ENCODE assay signal across 10 cellular contexts in genomic region chr1:207025144-207025880, GRCh38. TPM values are rescaled to one million over a fixed set of nuclear protein-coding genes. Genes with fewer than 3 reads are reported as not detected.
A peak's percentile ranks its signal among the peaks of the same experiment; 100 is the strongest.
DNase-seq lines count a peak whose midpoint lies in the region; ATAC-seq, FAIRE-seq and TF ChIP-seq lines count a peak whose summit lies in the region.
"Had no signal": no experiment of that assay in that cellular context is flagged by ENCODE, and none has a peak within 500 bp of the region (broad histone marks: within the 10 kb centered on the region; RNA-seq: fewer than 3 reads in every experiment).

No MANE protein-coding gene starts in this region.

- no peak overlapping the region for H3K4me3 ChIP-seq in endothelial cell of umbilical vein (replicated peaks in 1 of 3; ENCODE audit: insufficient read depth in 1 of 3, low read depth in 1 of 3, low read length in 3 of 3)
- H3K4me3 ChIP-seq in mesendoderm (ENCODE audit: low read length), result no peak overlapping the region
- H3K4me3 ChIP-seq: BLaER1 treated with 17β-estradiol and CSF1 and Interleukin-3, amounts not matched to agents 10 nM and 100 nM had no signal

- no peaks in the 10 kb centered on the region for H3K27me3 ChIP-seq in endothelial cell of umbilical vein (ENCODE audit: control insufficient read depth in 2 of 2, insufficient read depth in 2 of 2, low read length in 2 of 2)
- no peaks in the 10 kb centered on the region for H3K27me3 ChIP-seq in mesendoderm (ENCODE audit: insufficient read depth, low read length, poor library complexity)
- H3K27me3 ChIP-seq: BLaER1 treated with 17β-estradiol and CSF1 and Interleukin-3, amounts not matched to agents 10 nM and 100 nM had no signal

- TF ChIP-seq POLR2A in endothelial cell of umbilical vein (IDR thresholded peaks at IDR 0.05; ENCODE audit: low read depth, low read length), result no peak

- H3K4me1 ChIP-seq in endothelial cell of umbilical vein (ENCODE audit: control insufficient read depth, extremely low read depth, insufficient read depth, low read length), result no peaks in the 10 kb centered on the region
- peaks cover 18% of the 10 kb centered on the region for H3K4me1 ChIP-seq in mesendoderm (ENCODE audit: control insufficient read depth, low read depth, low read length)

- H3K23ac ChIP-seq in mesendoderm (ENCODE audit: low read length), result no peak overlapping the region

- no peaks in the 10 kb centered on the region for H3K9me3 ChIP-seq in endothelial cell of umbilical vein (replicated peaks; ENCODE audit: control insufficient read depth, insufficient read depth, low read length)
- H3K9me3 ChIP-seq: BLaER1 treated with 17β-estradiol and CSF1 and Interleukin-3, amounts not matched to agents 10 nM and 100 nM had no signal

- POLR2A ChIA-PET in endothelial cell of umbilical vein (lab: Charles Lee), result no interaction called here

- FAIRE-seq in endothelial cell of umbilical vein (lab: Jason Lieb, UNC), result no peak

- no peaks in the 10 kb centered on the region for H3K79me1 ChIP-seq in mesendoderm (ENCODE audit: low read length)

- dilution Hi-C loops in endothelial cell of umbilical vein (cut with MboI; ENCODE audit: extremely low pct_ligation_motif_present, low sequenced_read_pairs), result no loop called here

- H2BK120ac ChIP-seq in mesendoderm (ENCODE audit: low read depth, low read length), result no peak overlapping the region

- no peak overlapping the region for H4K8ac ChIP-seq in mesendoderm (ENCODE audit: low read depth, low read length)

- no peak overlapping the region for H2BK5ac ChIP-seq in mesendoderm (ENCODE audit: low read length)

- intact Hi-C loops in endothelial cell of umbilical vein (cut with micrococcal nuclease), result no loop called here

- ATAC-seq in HG03439 (IDR thresholded peaks at IDR 0.05; ENCODE audit: unreplicated experiment) (no peak), esophagus mucosa (no peak), HG02588 (IDR thresholded peaks at IDR 0.05; ENCODE audit: unreplicated experiment) (no peak)

- H4K20me1 ChIP-seq in endothelial cell of umbilical vein (replicated peaks; ENCODE audit: control insufficient read depth, extremely low read depth, insufficient read depth, low read length), result no peaks in the 10 kb centered on the region
- H4K20me1 ChIP-seq: BLaER1 treated with 17β-estradiol and CSF1 and Interleukin-3, amounts not matched to agents 10 nM and 100 nM had no signal

- H3K36me3 ChIP-seq in endothelial cell of umbilical vein (ENCODE audit: control insufficient read depth in 2 of 2, extremely low read depth in 1 of 2, insufficient read depth in 2 of 2, low read length in 2 of 2) (no peaks in the 10 kb centered on the region), mesendoderm (ENCODE audit: control insufficient read depth, insufficient read depth, low read length) (no peaks in the 10 kb centered on the region)
- H3K36me3 ChIP-seq: BLaER1 treated with 17β-estradiol and CSF1 and Interleukin-3, amounts not matched to agents 10 nM and 100 nM had no signal

- H3K79me2 ChIP-seq in endothelial cell of umbilical vein (ENCODE audit: control insufficient read depth, insufficient read depth, low read length), result no peaks in the 10 kb centered on the region
- no peaks in the 10 kb centered on the region for H3K79me2 ChIP-seq in mesendoderm (ENCODE audit: control insufficient read depth, insufficient read depth, low read length)

- no peak overlapping the region for H3K4ac ChIP-seq in mesendoderm (ENCODE audit: low read depth, low read length)

- no CpG with 5 or more reads among the region's 5 CpGs for WGBS in mesendoderm (ENCODE audit: extremely low coverage, insufficient coverage, low lambda C conversion rate)

- no peaks in the 10 kb centered on the region for H3K9me1 ChIP-seq in endothelial cell of umbilical vein (replicated peaks; ENCODE audit: control insufficient read depth, extremely low read depth, insufficient read depth, low read length)

- H2BK15ac ChIP-seq in mesendoderm (replicated peaks; ENCODE audit: low read depth), result no peak overlapping the region

- H3K18ac ChIP-seq in mesendoderm (ENCODE audit: low read length), result no peak overlapping the region

- TF ChIP-seq CTCF in endothelial cell of umbilical vein (IDR thresholded peaks at IDR 0.05; ENCODE audit: extremely low read depth in 1 of 2, insufficient read depth in 1 of 2, low read depth in 1 of 2, low read length in 2 of 2), result no peak

- H2AK5ac ChIP-seq in mesendoderm (ENCODE audit: low read length), result no peak overlapping the region

- H3K9ac ChIP-seq in endothelial cell of umbilical vein (replicated peaks; ENCODE audit: extremely low read depth, insufficient read depth, low read length) (no peak overlapping the region), mesendoderm (ENCODE audit: low read length) (peak overlapping the region; percentile 33)
- H3K9ac ChIP-seq: BLaER1 treated with 17β-estradiol and CSF1 and Interleukin-3, amounts not matched to agents 10 nM and 100 nM had no signal

- CTCF ChIA-PET in endothelial cell of umbilical vein (lab: Charles Lee), result interaction anchor here (0.9 kb wide), 1 partner anchor 43 kb away, joined by 3 read pairs; no protein-coding TSS in a partner anchor

- H3K56ac ChIP-seq in mesendoderm (ENCODE audit: low read length), result peak overlapping the region; percentile 59

- no peak overlapping the region for H4K5ac ChIP-seq in mesendoderm (ENCODE audit: low read length)

- DNase-seq in AG08395 (ENCODE audit: low spot score) (peak; percentile 58), NCI-H69 (lab: John Stamatoyannopoulos, UW) (peak; percentile 30), endothelial cell of umbilical vein (ENCODE audit: low read depth, low spot score) (peak; percentile 11), mesendoderm (peak; percentile 89), NCI-H2227 (lab: John Stamatoyannopoulos, UW; ENCODE audit: unreplicated experiment) (no peak)

- H3K4me2 ChIP-seq in endothelial cell of umbilical vein (ENCODE audit: insufficient read depth, low read length) (no peak overlapping the region), mesendoderm (ENCODE audit: low read length) (peak overlapping the region; percentile 15)

- no peak overlapping the region for H2AFZ ChIP-seq in endothelial cell of umbilical vein (ENCODE audit: low read depth, low read length)

- no TSS peak for BruUV-seq in endothelial cell of umbilical vein (replicated peaks; lab: Mats Ljungman, UMichigan)

- H3K27ac ChIP-seq in endothelial cell of umbilical vein (ENCODE audit: insufficient read depth, low read depth, low read length) (no peak overlapping the region), mesendoderm (ENCODE audit: low read depth, low read length) (no peak overlapping the region)
- H3K27ac ChIP-seq: BLaER1 treated with 17β-estradiol and CSF1 and Interleukin-3, amounts not matched to agents 10 nM and 100 nM had no signal

TF ChIP-seq in endothelial cell of umbilical vein, 7 proteins besides CTCF, POLR2A, EP300 and RAD21 (continues in another document):
- TF ChIP-seq JUN (IDR thresholded peaks at IDR 0.05; ENCODE audit: borderline replicate concordance, insufficient read depth, insufficient read length, low read depth), result no peak

RNA-seq across cellular contexts. Expression of gene C1orf116, which starts 7.2 kb away (rescaled TPM):
- total RNA-seq in endothelial cell of umbilical vein, result 0.07 TPM in 1 of 2 replicates, not detected in the other
- polyA plus RNA-seq in endothelial cell of umbilical vein, result not detected in 2 replicates
- not detected in 2 replicates for polyA plus RNA-seq in endothelial cell of umbilical vein (2011; cell fraction: cytosol; rRNA removed)
- polyA plus RNA-seq in endothelial cell of umbilical vein (2011; cell fraction: nucleus; rRNA removed), result 0.03 and 0.07 TPM in 2 replicates
- polyA plus RNA-seq in endothelial cell of umbilical vein (2012), result not detected in 2 replicates
- not detected in 2 replicates for polyA minus RNA-seq in endothelial cell of umbilical vein
- polyA minus RNA-seq in endothelial cell of umbilical vein (2011; cell fraction: cytosol; rRNA and poly(A)+ RNA removed), result not detected
- 0.19 TPM in 1 of 2 replicates, not detected in the other for polyA minus RNA-seq in endothelial cell of umbilical vein (2011; cell fraction: nucleus; rRNA and poly(A)+ RNA removed)
- polyA plus RNA-seq in mesendoderm (2013, experiment 1 of 2), result 1.6 TPM
- polyA plus RNA-seq in mesendoderm (2013, experiment 2 of 2), result 1.5 TPM
- total RNA-seq in esophagus mucosa, result 62.2 TPM
- total RNA-seq: activated T-helper 17 cell treated with anti-CD3 and anti-CD28 coated beads, Interleukin-2, amount 50 U/mL, for 72 hours had no signal

RNA-seq across cellular contexts. Expression of gene YOD1, which starts 25.7 kb away (rescaled TPM):
- total RNA-seq in endothelial cell of umbilical vein (5.6 and 5.9 TPM in 2 replicates), esophagus mucosa (14.4 TPM)
- polyA plus RNA-seq in endothelial cell of umbilical vein, result 0.81 and 1.2 TPM in 2 replicates
- 1.2 and 1.5 TPM in 2 replicates for polyA plus RNA-seq in endothelial cell of umbilical vein (2011; cell fraction: cytosol; rRNA removed)
- polyA plus RNA-seq in endothelial cell of umbilical vein (2011; cell fraction: nucleus; rRNA removed), result 4.3 and 5.6 TPM in 2 replicates
- polyA plus RNA-seq in endothelial cell of umbilical vein (2012), result 2.0 and 2.9 TPM in 2 replicates
- polyA minus RNA-seq in endothelial cell of umbilical vein, result 2.5 and 3.4 TPM in 2 replicates
- polyA minus RNA-seq in endothelial cell of umbilical vein (2011; cell fraction: cytosol; rRNA and poly(A)+ RNA removed), result 9.3 TPM
- 10.1 and 14.0 TPM in 2 replicates for polyA minus RNA-seq in endothelial cell of umbilical vein (2011; cell fraction: nucleus; rRNA and poly(A)+ RNA removed)
- polyA plus RNA-seq in mesendoderm (2013, experiment 1 of 2), result 5.0 TPM
- polyA plus RNA-seq in mesendoderm (2013, experiment 2 of 2), result 4.9 TPM

RNA-seq across cellular contexts. Expression of gene PFKFB2, which starts 27.8 kb away (rescaled TPM):
- total RNA-seq in endothelial cell of umbilical vein, result 1.8 and 2.0 TPM in 2 replicates
- 0.70 and 0.78 TPM in 2 replicates for polyA plus RNA-seq in endothelial cell of umbilical vein
- polyA plus RNA-seq in endothelial cell of umbilical vein (2011; cell fraction: cytosol; rRNA removed), result 0.43 and 0.48 TPM in 2 replicates
- 2.2 and 2.4 TPM in 2 replicates for polyA plus RNA-seq in endothelial cell of umbilical vein (2011; cell fraction: nucleus; rRNA removed)
- 1.0 and 1.3 TPM in 2 replicates for polyA plus RNA-seq in endothelial cell of umbilical vein (2012)
- 1.4 and 3.5 TPM in 2 replicates for polyA minus RNA-seq in endothelial cell of umbilical vein
- polyA minus RNA-seq in endothelial cell of umbilical vein (2011; cell fraction: cytosol; rRNA and poly(A)+ RNA removed), result 11.9 TPM
- polyA minus RNA-seq in endothelial cell of umbilical vein (2011; cell fraction: nucleus; rRNA and poly(A)+ RNA removed), result 0.96 and 1.5 TPM in 2 replicates
- 3.9 TPM for polyA plus RNA-seq in mesendoderm (2013, experiment 1 of 2)
- polyA plus RNA-seq in mesendoderm (2013, experiment 2 of 2), result 3.9 TPM
- 20.3 TPM for total RNA-seq in esophagus mucosa

RNA-seq across cellular contexts. Expression of gene FCAMR, which starts 55.1 kb away (rescaled TPM):
- not detected in 2 replicates for total RNA-seq in endothelial cell of umbilical vein
- not detected in 2 replicates for polyA plus RNA-seq in endothelial cell of umbilical vein
- not detected in 2 replicates for polyA plus RNA-seq in endothelial cell of umbilical vein (2011; cell fraction: cytosol; rRNA removed)
- not detected in 2 replicates for polyA plus RNA-seq in endothelial cell of umbilical vein (2011; cell fraction: nucleus; rRNA removed)
- not detected in 2 replicates for polyA plus RNA-seq in endothelial cell of umbilical vein (2012)
- not detected in 2 replicates for polyA minus RNA-seq in endothelial cell of umbilical vein
- polyA minus RNA-seq in endothelial cell of umbilical vein (2011; cell fraction: cytosol; rRNA and poly(A)+ RNA removed), result not detected
- polyA minus RNA-seq in endothelial cell of umbilical vein (2011; cell fraction: nucleus; rRNA and poly(A)+ RNA removed), result not detected in 2 replicates
- polyA plus RNA-seq in mesendoderm (2013, experiment 1 of 2), result not detected
- not detected for polyA plus RNA-seq in mesendoderm (2013, experiment 2 of 2)
- 0.08 TPM for total RNA-seq in esophagus mucosa
- total RNA-seq: activated T-helper 17 cell treated with anti-CD3 and anti-CD28 coated beads, Interleukin-2, amount 50 U/mL, for 72 hours had no signal

Comparison
In these comparisons a context has a peak if more than half of its experiments do, and no peak if none do; other contexts are left out.
1. RNA of gene C1orf116, which starts 7.2 kb away (total RNA-seq): 62.2 TPM in esophagus mucosa (single experiment); 0.07 TPM in endothelial cell of umbilical vein; every median in the first group is over 10 times any median in the second.